In genomic region chr7:82572195-82572880, GRCh38 we compare ENCODE assay signal across 8 cellular contexts.
DNase-seq lines count a peak whose midpoint lies in the region; ATAC-seq and TF ChIP-seq lines count a peak whose summit lies in the region.

No MANE protein-coding gene starts in this region.

- no peaks in the 10 kb centered on the region for H3K9me3 Mint-ChIP-seq in activated CD4-positive, alpha-beta T cell treated with anti-CD3 and anti-CD28 coated beads, Interleukin-2, amount 10 ng/mL, durations not matched to agents 7 days and 5 days

- H3K4me1 Mint-ChIP-seq in activated CD4-positive, alpha-beta T cell treated with anti-CD3 and anti-CD28 coated beads, Interleukin-2, amount 10 ng/mL, durations not matched to agents 7 days and 5 days, result no peaks in the 10 kb centered on the region

- H3K27ac ChIP-seq in lung (ENCODE audit: low read depth in 1 of 2, low read length in 1 of 2), result no peak overlapping the region

- no peak overlapping the region for H3K4me3 ChIP-seq in lung

- CTCF ChIA-PET in activated CD4-positive, alpha-beta T cell treated with anti-CD3 and anti-CD28 coated beads, Interleukin-2, amount 10 ng/mL, durations not matched to agents 7 days and 5 days (lab: Charles Lee), result no interaction called here

- DNase-seq in CD1c-positive myeloid dendritic cell (ENCODE audit: extremely low spot score) (peak; percentile 80), NCI-H510A (lab: John Stamatoyannopoulos, UW) (peak; percentile 41), lung (ENCODE audit: low spot score) (peak; percentile 86)
- peak; percentile 77 for DNase-seq in activated CD4-positive, alpha-beta T cell treated with anti-CD3 and anti-CD28 coated beads, Interleukin-2, amount 10 ng/mL, durations not matched to agents 7 days and 5 days
- DNase-seq in effector CD4-positive, alpha-beta T cell, result peak; percentile 45
- peak; percentile 8 for DNase-seq in stimulated activated CD8-positive, alpha-beta memory T cell treated with anti-CD3 and anti-CD28 coated beads, Interleukin-12 subunit alpha, Interleukin-12 subunit beta, amount 100 ng/mL, for 4 hours (ENCODE audit: low read depth)

- TF ChIP-seq CTCF in lung (IDR thresholded peaks at IDR 0.05; ENCODE audit: control extremely low read depth, extremely low read depth), result peak; percentile 72

- no peaks in the 10 kb centered on the region for H3K9me3 ChIP-seq in lung (ENCODE audit: control insufficient read depth in 2 of 2, insufficient read depth in 1 of 2, low read length in 1 of 2)

- WGBS in lung, 2 donors, result 2 to 3% methylated on average over 9 of the region's 9 CpGs

- no peaks in the 10 kb centered on the region for H3K27me3 Mint-ChIP-seq in activated CD4-positive, alpha-beta T cell treated with anti-CD3 and anti-CD28 coated beads, Interleukin-2, amount 10 ng/mL, durations not matched to agents 7 days and 5 days

- no peaks in the 10 kb centered on the region for H3K36me3 Mint-ChIP-seq in activated CD4-positive, alpha-beta T cell treated with anti-CD3 and anti-CD28 coated beads, Interleukin-2, amount 10 ng/mL, durations not matched to agents 7 days and 5 days (ENCODE audit: low read depth)

- H3K27me3 ChIP-seq in lung (ENCODE audit: control insufficient read depth, insufficient read depth), result no peaks in the 10 kb centered on the region

- ATAC-seq in GM19351 (IDR thresholded peaks at IDR 0.05; ENCODE audit: unreplicated experiment), result peak; percentile 90
- peak; percentile 91 for ATAC-seq in HG03457 (IDR thresholded peaks at IDR 0.05; ENCODE audit: unreplicated experiment)
- peak; percentile 77 for ATAC-seq in lung (ENCODE audit: insufficient read depth, low FRiP score)

- H3K4me3 Mint-ChIP-seq in activated CD4-positive, alpha-beta T cell treated with anti-CD3 and anti-CD28 coated beads, Interleukin-2, amount 10 ng/mL, durations not matched to agents 7 days and 5 days, result no peak overlapping the region

- no peaks in the 10 kb centered on the region for H3K4me1 ChIP-seq in lung (ENCODE audit: control insufficient read depth in 2 of 2, insufficient read depth in 2 of 2, low read length in 2 of 2)

- no peaks in the 10 kb centered on the region for H3K36me3 ChIP-seq in lung (ENCODE audit: control insufficient read depth in 2 of 2, insufficient read depth in 2 of 2, low read length in 2 of 2)

- POLR2A ChIA-PET in activated CD4-positive, alpha-beta T cell treated with anti-CD3 and anti-CD28 coated beads, Interleukin-2, amount 10 ng/mL, durations not matched to agents 7 days and 5 days (lab: Charles Lee), result no interaction called here

- H3K27ac Mint-ChIP-seq in activated CD4-positive, alpha-beta T cell treated with anti-CD3 and anti-CD28 coated beads, Interleukin-2, amount 10 ng/mL, durations not matched to agents 7 days and 5 days, result no peak overlapping the region

Comparison
In these comparisons a context has a peak if more than half of its experiments do, and no peak if none do; other contexts are left out.
1. DNase-seq: peak in every context shown above with its lines; median percentile 86 in lung; 80 in CD1c-positive myeloid dendritic cell; 77 in activated CD4-positive, alpha-beta T cell treated with anti-CD3 and anti-CD28 coated beads, Interleukin-2, amount 10 ng/mL, durations not matched to agents 7 days and 5 days; 45 in effector CD4-positive, alpha-beta T cell; 41 in NCI-H510A; 8 in stimulated activated CD8-positive, alpha-beta memory T cell treated with anti-CD3 and anti-CD28 coated beads, Interleukin-12 subunit alpha, Interleukin-12 subunit beta, amount 100 ng/mL, for 4 hours.